9 cellular contexts compared by ENCODE assay signal in the genomic region with DNA sequence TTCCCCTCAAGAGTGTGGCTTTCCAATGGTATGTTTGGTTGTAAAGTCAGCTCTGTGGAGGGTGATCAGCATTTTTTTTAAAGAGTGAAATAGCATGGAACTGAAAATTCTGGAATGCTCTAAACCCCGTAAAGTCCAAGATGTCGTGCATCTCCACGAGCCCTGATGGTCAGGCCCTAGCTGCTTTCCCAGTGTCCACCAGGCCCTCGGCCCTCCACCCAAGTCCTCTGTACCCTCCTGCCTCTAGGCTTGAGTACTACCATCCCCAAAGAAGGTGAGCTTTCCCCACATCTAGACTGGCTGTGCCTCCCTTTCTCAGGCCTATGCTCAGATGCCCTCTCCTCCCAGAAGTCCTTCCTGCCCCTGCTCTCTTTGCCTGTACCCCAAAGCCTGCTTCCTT.
"Had no signal": no experiment of that assay in that cellular context is flagged by ENCODE, and none has a peak within 500 bp of the region (broad histone marks: within the 10 kb centered on the region; RNA-seq: fewer than 3 reads in every experiment).

No MANE protein-coding gene starts in this region.

- H3K9me3 Mint-ChIP-seq: activated T-cell treated with anti-CD3 and anti-CD28 coated beads, Interleukin-2, amount 50 U/mL, for 4 hours; mesothelial cell of epicardium; T-cell had no signal

- H3K9me3 ChIP-seq: breast epithelium, right lobe of liver, tibial nerve had no signal

- H3K4me1 ChIP-seq: breast epithelium had no signal

- H3K4me1 Mint-ChIP-seq: activated CD4-positive, alpha-beta T cell treated with anti-CD3 and anti-CD28 coated beads for 36 hours; T-cell had no signal

- ATAC-seq: activated CD4-positive, alpha-beta T cell treated with anti-CD3 and anti-CD28 coated beads for 36 hours; activated T-cell treated with anti-CD3 and anti-CD28 coated beads, Interleukin-2, amount 50 U/mL, for 4 hours; esophagus mucosa; right lobe of liver; T-cell had no signal

- H3K36me3 ChIP-seq: breast epithelium, right lobe of liver, tibial nerve had no signal

- DNase-seq: activated CD4-positive, alpha-beta T cell treated with anti-CD3 and anti-CD28 coated beads for 36 hours; activated T-cell treated with anti-CD3 and anti-CD28 coated beads, Interleukin-2, amount 50 U/mL, for 4 hours; right lobe of liver; T-cell; T1000 had no signal

- H3K27ac Mint-ChIP-seq: activated CD4-positive, alpha-beta T cell treated with anti-CD3 and anti-CD28 coated beads for 36 hours; T-cell had no signal

- H3K36me3 Mint-ChIP-seq: mesothelial cell of epicardium, T-cell had no signal

- H3K4me3 ChIP-seq: breast epithelium, right lobe of liver, tibial nerve had no signal

- H3K27me3 Mint-ChIP-seq: activated CD4-positive, alpha-beta T cell treated with anti-CD3 and anti-CD28 coated beads for 36 hours; T-cell had no signal

- H3K4me3 Mint-ChIP-seq: activated CD4-positive, alpha-beta T cell treated with anti-CD3 and anti-CD28 coated beads for 36 hours; activated T-cell treated with anti-CD3 and anti-CD28 coated beads, Interleukin-2, amount 50 U/mL, for 4 hours; mesothelial cell of epicardium; T-cell had no signal

- H3K27me3 ChIP-seq: breast epithelium, right lobe of liver, tibial nerve had no signal

- H3K27ac ChIP-seq: breast epithelium, right lobe of liver, tibial nerve had no signal
